In the genomic region with DNA sequence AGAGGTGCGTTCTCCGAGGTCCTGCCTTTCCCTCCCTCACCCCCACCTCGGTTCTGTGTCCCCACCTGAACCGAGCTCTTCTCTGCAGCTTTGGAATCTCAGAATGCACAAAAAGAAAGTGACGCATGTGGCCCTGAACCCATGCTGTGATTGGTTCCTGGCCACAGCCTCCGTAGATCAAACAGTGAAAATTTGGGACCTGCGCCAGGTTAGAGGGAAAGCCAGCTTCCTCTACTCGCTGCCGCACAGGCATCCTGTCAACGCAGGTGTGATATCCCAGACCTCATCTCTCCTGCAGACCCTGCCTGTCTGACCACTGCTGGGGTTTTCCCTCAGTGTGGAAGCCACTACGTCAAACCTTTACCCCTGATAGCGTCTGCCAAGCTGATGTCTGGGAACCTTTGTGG, we compare ENCODE assay signal across 8 cellular contexts. TPM values are rescaled to one million over a fixed set of nuclear protein-coding genes. Genes with fewer than 3 reads are reported as not detected.
DNase-seq lines count a peak whose midpoint lies in the region; ATAC-seq, FAIRE-seq and TF ChIP-seq lines count a peak whose summit lies in the region.

No MANE protein-coding gene starts in this region.

- peak; percentile 61 for TF ChIP-seq POLR2A in GM12878 (IDR thresholded peaks at IDR 0.05; ENCODE audit: low read depth, low read length)

- H2AFZ ChIP-seq in GM12878 (ENCODE audit: control insufficient read depth, low read depth, low read length), result no peak overlapping the region

- peak overlapping the region; percentile 35 to 83 (median 53) for H3K4me3 Mint-ChIP-seq in CD8-positive, alpha-beta memory T cell
- H3K4me3 Mint-ChIP-seq in naive thymus-derived CD4-positive, alpha-beta T cell, result peak overlapping the region; percentile 58 to 90 (median 80)

- H3K27me3 Mint-ChIP-seq in CD8-positive, alpha-beta memory T cell, result no peaks in the 10 kb centered on the region
- H3K27me3 Mint-ChIP-seq in naive thymus-derived CD4-positive, alpha-beta T cell, result no peaks in the 10 kb centered on the region

- H3K9me3 Mint-ChIP-seq in CD8-positive, alpha-beta memory T cell, result no peaks in the 10 kb centered on the region
- H3K9me3 Mint-ChIP-seq in naive thymus-derived CD4-positive, alpha-beta T cell, result no peaks in the 10 kb centered on the region

- WGBS in GM12878 (ENCODE audit: insufficient coverage, insufficient replicate concordance, low lambda C conversion rate, missing lambda C conversion rate), result 98% methylated on average over 12 of the region's 12 CpGs

- TF ChIP-seq RAD21 in GM12878 (IDR thresholded peaks at IDR 0.05; ENCODE audit: insufficient read depth, low read depth, low read length), result no peak

- H3K9me3 ChIP-seq in CD8-positive, alpha-beta memory T cell (ENCODE audit: low read length), result no peaks in the 10 kb centered on the region
- no peaks in the 10 kb centered on the region for H3K9me3 ChIP-seq in GM12878 (replicated peaks; ENCODE audit: control insufficient read depth, insufficient read depth, low read length)
- H3K9me3 ChIP-seq in naive thymus-derived CD4-positive, alpha-beta T cell (ENCODE audit: control insufficient read depth in 2 of 3, low read length in 3 of 3), result no peaks in the 10 kb centered on the region

- peak overlapping the region; percentile 75 to 95 (median 91) for H3K27ac Mint-ChIP-seq in CD8-positive, alpha-beta memory T cell
- H3K27ac Mint-ChIP-seq in naive thymus-derived CD4-positive, alpha-beta T cell, result peak overlapping the region; percentile 77 to 99 (median 94)

- intact Hi-C loops in GM12878 (cut with micrococcal nuclease; ENCODE audit: unreplicated experiment), result no loop called here
- intact Hi-C loops in naive thymus-derived CD4-positive, alpha-beta T cell (cut with micrococcal nuclease), result loop anchor here in 1 of 2 donors (1.0 kb wide), 4 partner anchors 14 to 220 kb away; a partner anchor contains a TSS

- in situ Hi-C loops in GM12878 (cut with MboI), result no loop called here

- no peak for TF ChIP-seq CTCF in GM12878 (IDR thresholded peaks at IDR 0.05 in 2 of 3, conservative IDR thresholded peaks at IDR 0.05 in 1 of 3; ENCODE audit: control insufficient read depth in 2 of 3, extremely low read depth in 1 of 3, insufficient read depth in 1 of 3, low read depth in 3 of 3, low read length in 3 of 3)

- TF ChIP-seq EP300 in GM12878 (IDR thresholded peaks at IDR 0.05; ENCODE audit: borderline replicate concordance in 1 of 2, control insufficient read depth in 1 of 2, low read depth in 2 of 2, low read length in 2 of 2), result no peak

- H3K4me1 Mint-ChIP-seq in CD8-positive, alpha-beta memory T cell, result peaks cover 11 to 25% (median 24%) of the 10 kb centered on the region in 3 donors
- H3K4me1 Mint-ChIP-seq in naive thymus-derived CD4-positive, alpha-beta T cell, result peaks cover 9 to 34% (median 30%) of the 10 kb centered on the region in 7 donors

- H3K27ac ChIP-seq in CD8-positive, alpha-beta memory T cell (ENCODE audit: low read depth, low read length), result no peak overlapping the region
- no peak overlapping the region for H3K27ac ChIP-seq in GM12878 (ENCODE audit: control insufficient read depth, insufficient read depth)
- peak overlapping the region; percentile 81 for H3K27ac ChIP-seq in naive thymus-derived CD4-positive, alpha-beta T cell (ENCODE audit: low read depth, low read length)

- H4K20me1 ChIP-seq in GM12878 (ENCODE audit: control insufficient read depth, insufficient read depth), result no peaks in the 10 kb centered on the region

- SMC1A ChIA-PET in GM12878 (lab: Charles Lee; ENCODE audit: uncharacterized antibody, unreplicated experiment), result interaction anchor here (1.3 kb wide), 1 partner anchor 25 kb away, joined by 4 read pairs; no protein-coding TSS in a partner anchor

- peaks cover 0 to 66% (median 9%) of the 10 kb centered on the region in 3 donors for H3K36me3 Mint-ChIP-seq in CD8-positive, alpha-beta memory T cell
- H3K36me3 Mint-ChIP-seq in naive thymus-derived CD4-positive, alpha-beta T cell, result peaks cover 0 to 30% (median 5%) of the 10 kb centered on the region in 5 donors

- H3K36me3 ChIP-seq in CD8-positive, alpha-beta memory T cell (ENCODE audit: insufficient read depth, low read length), result peaks cover 8% of the 10 kb centered on the region
- peaks cover 19 to 27% of the 10 kb centered on the region in 2 experiments for H3K36me3 ChIP-seq in GM12878 (ENCODE audit: control insufficient read depth in 2 of 2, insufficient read depth in 2 of 2, low read length in 1 of 2)
- peaks cover 0 to 18% (median 4%) of the 10 kb centered on the region in 3 experiments for H3K36me3 ChIP-seq in naive thymus-derived CD4-positive, alpha-beta T cell (ENCODE audit: control insufficient read depth in 2 of 3, insufficient read depth in 3 of 3, low read length in 3 of 3)

- no TSS peak for BruUV-seq in GM12878 (replicated peaks; lab: Mats Ljungman, UMichigan)

- POLR2A ChIA-PET in CD8-positive, alpha-beta memory T cell (lab: Charles Lee), result interaction anchor here (0.5 to 2.0 kb wide), 3 partner anchors 14 to 299 kb away, joined by 3 to 15 read pairs (median 3); a partner anchor contains a TSS
- POLR2A ChIA-PET in GM12878 (lab: Charles Lee), result interaction anchor here (0.6 to 1.0 kb wide), 2 partner anchors 14 to 299 kb away, joined by 3 to 4 read pairs; a partner anchor contains a TSS
- POLR2A ChIA-PET in naive thymus-derived CD4-positive, alpha-beta T cell (lab: Charles Lee), result interaction anchor here (0.9 to 4.8 kb wide), 14 partner anchors 9 to 192 kb away, joined by 3 to 59 read pairs (median 4); a partner anchor contains a TSS

- no peak for FAIRE-seq in GM12878 (lab: Jason Lieb, UNC)

- no peaks in the 10 kb centered on the region for H3K79me2 ChIP-seq in GM12878 (ENCODE audit: control insufficient read depth, insufficient read depth, low read length)

- H3K9ac ChIP-seq in GM12878 (ENCODE audit: control insufficient read depth, insufficient read depth, low read length), result no peak overlapping the region

- RAD21 ChIA-PET in GM12878 (lab: Charles Lee; ENCODE audit: unreplicated experiment), result interaction anchor here (1.4 kb wide), 1 partner anchor 25 kb away, joined by 3 read pairs; no protein-coding TSS in a partner anchor

- CTCF ChIA-PET in CD8-positive, alpha-beta memory T cell (lab: Charles Lee), result interaction anchor here (1.2 to 3.0 kb wide), 4 partner anchors 13 to 25 kb away, joined by 4 to 14 read pairs (median 6); a partner anchor contains a TSS
- CTCF ChIA-PET in GM12878 (lab: Yijun Ruan, JAX), result interaction anchor here (1.0 to 5.8 kb wide), 7 partner anchors 14 to 178 kb away, joined by 3 to 22 read pairs (median 7); a partner anchor contains a TSS
- CTCF ChIA-PET in naive thymus-derived CD4-positive, alpha-beta T cell (lab: Charles Lee), result interaction anchor here (0.5 to 3.4 kb wide), 11 partner anchors 8 to 798 kb away, joined by 3 to 15 read pairs (median 5); a partner anchor contains a TSS

- peaks cover 17% of the 10 kb centered on the region for H3K4me1 ChIP-seq in CD8-positive, alpha-beta memory T cell (ENCODE audit: insufficient read depth, low read length)
- no peaks in the 10 kb centered on the region for H3K4me1 ChIP-seq in GM12878 (ENCODE audit: control insufficient read depth, insufficient read depth, low read length)
- H3K4me1 ChIP-seq in naive thymus-derived CD4-positive, alpha-beta T cell (ENCODE audit: control insufficient read depth in 2 of 2, insufficient read depth in 2 of 2, low read length in 2 of 2), result peaks cover 5 to 13% of the 10 kb centered on the region in 2 donors

- peak; percentile 46 to 86 (median 65) for DNase-seq in CD8-positive, alpha-beta memory T cell
- DNase-seq in SW480 (ENCODE audit: low spot score) (peak; percentile 49), GM12878 (ENCODE audit: low read depth, low spot score) (no peak), NCI-H526 (lab: John Stamatoyannopoulos, UW) (no peak), NCI-H2171 treated with DMSO at 0.1 percent for 48 hours (lab: John Stamatoyannopoulos, UW) (no peak)
- DNase-seq in naive thymus-derived CD4-positive, alpha-beta T cell, result peak in 8 of 9 donors; percentile 30 to 96 (median 78)

- ATAC-seq in GM12878 (no peak), HG02588 (IDR thresholded peaks at IDR 0.05; ENCODE audit: unreplicated experiment) (no peak), GM18868 (IDR thresholded peaks at IDR 0.05; ENCODE audit: unreplicated experiment) (no peak)
- ATAC-seq in naive thymus-derived CD4-positive, alpha-beta T cell, result peak; percentile 96

- peak overlapping the region; percentile 28 for H3K4me3 ChIP-seq in CD8-positive, alpha-beta memory T cell (ENCODE audit: low read length)
- no peak overlapping the region for H3K4me3 ChIP-seq in GM12878
- H3K4me3 ChIP-seq in naive thymus-derived CD4-positive, alpha-beta T cell (ENCODE audit: low read length), result peak overlapping the region; percentile 38

- H3K4me2 ChIP-seq in GM12878 (ENCODE audit: control insufficient read depth, insufficient read depth), result no peak overlapping the region

- H3K27me3 ChIP-seq in CD8-positive, alpha-beta memory T cell (ENCODE audit: insufficient read depth, low read length, poor library complexity, severe bottlenecking), result no peaks in the 10 kb centered on the region
- no peaks in the 10 kb centered on the region for H3K27me3 ChIP-seq in GM12878 (replicated peaks in 1 of 2; ENCODE audit: control insufficient read depth in 2 of 2, insufficient read depth in 2 of 2, low read length in 1 of 2)
- no peaks in the 10 kb centered on the region for H3K27me3 ChIP-seq in naive thymus-derived CD4-positive, alpha-beta T cell (ENCODE audit: control insufficient read depth in 2 of 2, insufficient read depth in 2 of 2, low read length in 2 of 2)

RNA-seq across cellular contexts. Expression of a gene that starts 13.9 kb away (rescaled TPM):
- total RNA-seq in CD8-positive, alpha-beta memory T cell, result 10 to 100 TPM; 24.1 to 24.5 TPM
- 14.6 TPM for polyA plus RNA-seq in CD8-positive, alpha-beta memory T cell
- 32.3 and 32.4 TPM in 2 replicates for total RNA-seq in GM12878 (2013; cell fraction: nucleolus; rRNA removed)
- 7.2 and 10.6 TPM in 2 replicates for total RNA-seq in GM12878 (2014; rRNA removed)
- total RNA-seq in GM12878 (2014; rRNA removed; fragmentation: Illumina TruSeq; extraction: Trizol), result 5.0 and 5.6 TPM in 2 replicates
- total RNA-seq in GM12878 (2021), result 9.6 and 10.3 TPM in 2 replicates
- polyA plus RNA-seq in GM12878 (2011; ENCODE audit: low read depth), result 10.4 TPM
- 3.4 and 8.0 TPM in 2 replicates for polyA plus RNA-seq in GM12878 (2011; rRNA removed)
- 10.2 and 11.4 TPM in 2 replicates for polyA plus RNA-seq in GM12878 (2011; cell fraction: cytosol; rRNA removed)
- 37.0 and 38.6 TPM in 2 replicates for polyA plus RNA-seq in GM12878 (2011; cell fraction: nucleus; rRNA removed)
- 9.1 and 11.0 TPM in 2 replicates for polyA plus RNA-seq in GM12878 (2012)
- 3.2 and 6.0 TPM in 2 replicates for polyA plus RNA-seq in GM12878 (2014; fragmentation: Illumina TruSeq; extraction: Trizol)
- polyA plus RNA-seq in GM12878 (2014; fragmentation: Nextera tagmentation; extraction: Ambion mirVana), result 1 to 10 TPM in 1 of 2 experiments, under 1 TPM in 1; 0.98 to 1.1 TPM
- polyA plus RNA-seq in GM12878 (2014; rRNA removed), result 11.7 and 14.3 TPM in 2 replicates
- polyA plus RNA-seq in GM12878 (2016; fragmentation: Nextera tagmentation; extraction: Ambion mirVana), result 1 to 10 TPM; 6.9 to 7.9 TPM
- 15.2 and 21.1 TPM in 2 replicates for polyA minus RNA-seq in GM12878 (2011; rRNA and poly(A)+ RNA removed)
- polyA minus RNA-seq in GM12878 (2011; cell fraction: cytosol; rRNA and poly(A)+ RNA removed), result 7.9 and 8.9 TPM in 2 replicates
- polyA minus RNA-seq in GM12878 (2011; cell fraction: nucleus; rRNA and poly(A)+ RNA removed), result 21.9 and 35.3 TPM in 2 replicates
- 10 to 100 TPM; 17.6 to 38.1 (median 24.3) TPM for total RNA-seq in naive thymus-derived CD4-positive, alpha-beta T cell
- polyA plus RNA-seq in naive thymus-derived CD4-positive, alpha-beta T cell, result 10 to 100 TPM in 1 of 2 donors, 1 to 10 TPM in 1; 7.1 to 17.7 TPM

RNA-seq across cellular contexts. Expression of a gene that starts 19.9 kb away (rescaled TPM):
- total RNA-seq in CD8-positive, alpha-beta memory T cell, result 100 to 1,000 TPM; 170 to 172 TPM
- polyA plus RNA-seq in CD8-positive, alpha-beta memory T cell, result 34.4 TPM
- total RNA-seq in GM12878 (2013; cell fraction: nucleolus; rRNA removed), result 320 and 324 TPM in 2 replicates
- 114 and 121 TPM in 2 replicates for total RNA-seq in GM12878 (2014; rRNA removed)
- 109 and 112 TPM in 2 replicates for total RNA-seq in GM12878 (2014; rRNA removed; fragmentation: Illumina TruSeq; extraction: Trizol)
- 105 and 116 TPM in 2 replicates for total RNA-seq in GM12878 (2021)
- polyA plus RNA-seq in GM12878 (2011; ENCODE audit: low read depth), result 126 TPM
- 168 and 187 TPM in 2 replicates for polyA plus RNA-seq in GM12878 (2011; rRNA removed)
- 192 and 212 TPM in 2 replicates for polyA plus RNA-seq in GM12878 (2011; cell fraction: cytosol; rRNA removed)
- polyA plus RNA-seq in GM12878 (2011; cell fraction: nucleus; rRNA removed), result 381 and 470 TPM in 2 replicates
- polyA plus RNA-seq in GM12878 (2012), result 107 and 126 TPM in 2 replicates
- polyA plus RNA-seq in GM12878 (2014; fragmentation: Illumina TruSeq; extraction: Trizol), result 110 and 118 TPM in 2 replicates
- 100 to 1,000 TPM in 1 of 2 experiments, 10 to 100 TPM in 1; 94.2 to 127 TPM for polyA plus RNA-seq in GM12878 (2014; fragmentation: Nextera tagmentation; extraction: Ambion mirVana)
- polyA plus RNA-seq in GM12878 (2014; rRNA removed), result 134 and 151 TPM in 2 replicates
- polyA plus RNA-seq in GM12878 (2016; fragmentation: Nextera tagmentation; extraction: Ambion mirVana), result 100 to 1,000 TPM; 155 to 157 TPM
- 105 and 157 TPM in 2 replicates for polyA minus RNA-seq in GM12878 (2011; rRNA and poly(A)+ RNA removed)
- polyA minus RNA-seq in GM12878 (2011; cell fraction: cytosol; rRNA and poly(A)+ RNA removed), result 40.4 and 42.6 TPM in 2 replicates
- 99.4 and 119 TPM in 2 replicates for polyA minus RNA-seq in GM12878 (2011; cell fraction: nucleus; rRNA and poly(A)+ RNA removed)
- 100 to 1,000 TPM in 2 of 5 experiments, 10 to 100 TPM in 3; 65.4 to 135 (median 93.4) TPM for total RNA-seq in naive thymus-derived CD4-positive, alpha-beta T cell
- 10 to 100 TPM; 32.9 to 35.4 TPM for polyA plus RNA-seq in naive thymus-derived CD4-positive, alpha-beta T cell

RNA-seq across cellular contexts. Expression of a gene that starts 23.1 kb away (rescaled TPM):
- total RNA-seq in CD8-positive, alpha-beta memory T cell, result 10 to 100 TPM in 1 of 2 experiments, 1 to 10 TPM in 1; 9.6 to 13.6 TPM
- 3.7 TPM for polyA plus RNA-seq in CD8-positive, alpha-beta memory T cell
- total RNA-seq in GM12878 (2013; cell fraction: nucleolus; rRNA removed), result 10.7 and 12.1 TPM in 2 replicates
- total RNA-seq in GM12878 (2014; rRNA removed) (3.8 and 4.3 TPM in 2 replicates), GM12878 (2014; rRNA removed; fragmentation: Illumina TruSeq; extraction: Trizol) (2.9 and 3.4 TPM in 2 replicates), GM12878 (2021) (5.2 TPM in 2 replicates)
- 2.7 TPM for polyA plus RNA-seq in GM12878 (2011; ENCODE audit: low read depth)
- polyA plus RNA-seq in GM12878 (2011; rRNA removed) (4.1 and 6.2 TPM in 2 replicates), GM12878 (2014; fragmentation: Illumina TruSeq; extraction: Trizol) (0.27 and 2.6 TPM in 2 replicates), GM12878 (2014; fragmentation: Nextera tagmentation; extraction: Ambion mirVana) (1 to 10 TPM; 3.5 to 4.4 TPM), GM12878 (2014; rRNA removed) (4.7 and 4.8 TPM in 2 replicates), GM12878 (2016; fragmentation: Nextera tagmentation; extraction: Ambion mirVana) (1 to 10 TPM; 5.5 to 8.9 TPM)
- polyA plus RNA-seq in GM12878 (2011; cell fraction: cytosol; rRNA removed), result 8.0 and 9.0 TPM in 2 replicates
- polyA plus RNA-seq in GM12878 (2011; cell fraction: nucleus; rRNA removed), result 10.2 and 12.5 TPM in 2 replicates
- 3.4 and 5.0 TPM in 2 replicates for polyA plus RNA-seq in GM12878 (2012)
- polyA minus RNA-seq in GM12878 (2011; rRNA and poly(A)+ RNA removed), result 9.2 and 13.9 TPM in 2 replicates
- 3.2 and 8.5 TPM in 2 replicates for polyA minus RNA-seq in GM12878 (2011; cell fraction: cytosol; rRNA and poly(A)+ RNA removed)
- 2.2 and 3.2 TPM in 2 replicates for polyA minus RNA-seq in GM12878 (2011; cell fraction: nucleus; rRNA and poly(A)+ RNA removed)
- total RNA-seq in naive thymus-derived CD4-positive, alpha-beta T cell, result 10 to 100 TPM in 3 of 5 experiments, 1 to 10 TPM in 2; 3.7 to 19.4 (median 10.6) TPM
- 1 to 10 TPM; 5.2 to 8.3 TPM for polyA plus RNA-seq in naive thymus-derived CD4-positive, alpha-beta T cell

RNA-seq across cellular contexts. Expression of a gene that starts 35.3 kb away (rescaled TPM):
- total RNA-seq in CD8-positive, alpha-beta memory T cell, result 10 to 100 TPM; 62.1 to 65.7 TPM
- 30.5 TPM for polyA plus RNA-seq in CD8-positive, alpha-beta memory T cell
- 59.9 and 70.7 TPM in 2 replicates for total RNA-seq in GM12878 (2013; cell fraction: nucleolus; rRNA removed)
- 17.1 and 19.2 TPM in 2 replicates for total RNA-seq in GM12878 (2014; rRNA removed)
- total RNA-seq in GM12878 (2014; rRNA removed; fragmentation: Illumina TruSeq; extraction: Trizol), result 14.9 and 15.6 TPM in 2 replicates
- total RNA-seq in GM12878 (2021), result 33.8 and 35.3 TPM in 2 replicates
- 15.8 TPM for polyA plus RNA-seq in GM12878 (2011; ENCODE audit: low read depth)
- polyA plus RNA-seq in GM12878 (2011; rRNA removed), result 14.4 and 26.5 TPM in 2 replicates
- polyA plus RNA-seq in GM12878 (2011; cell fraction: cytosol; rRNA removed), result 26.3 and 42.3 TPM in 2 replicates
- polyA plus RNA-seq in GM12878 (2011; cell fraction: nucleus; rRNA removed), result 74.5 and 93.8 TPM in 2 replicates
- polyA plus RNA-seq in GM12878 (2012), result 19.2 and 23.1 TPM in 2 replicates
- 16.8 and 22.8 TPM in 2 replicates for polyA plus RNA-seq in GM12878 (2014; fragmentation: Illumina TruSeq; extraction: Trizol)
- polyA plus RNA-seq in GM12878 (2014; fragmentation: Nextera tagmentation; extraction: Ambion mirVana), result 1 to 10 TPM in 1 of 2 experiments, under 1 TPM in 1; 0.47 to 1.6 TPM
- 28.0 and 35.4 TPM in 2 replicates for polyA plus RNA-seq in GM12878 (2014; rRNA removed)
- polyA plus RNA-seq in GM12878 (2016; fragmentation: Nextera tagmentation; extraction: Ambion mirVana), result 10 to 100 TPM; 15.1 to 16.0 TPM
- 34.8 and 40.8 TPM in 2 replicates for polyA minus RNA-seq in GM12878 (2011; rRNA and poly(A)+ RNA removed)
- polyA minus RNA-seq in GM12878 (2011; cell fraction: cytosol; rRNA and poly(A)+ RNA removed), result 11.5 and 17.7 TPM in 2 replicates
- 30.0 and 52.7 TPM in 2 replicates for polyA minus RNA-seq in GM12878 (2011; cell fraction: nucleus; rRNA and poly(A)+ RNA removed)
- total RNA-seq in naive thymus-derived CD4-positive, alpha-beta T cell, result 100 to 1,000 TPM in 4 of 5 experiments, 10 to 100 TPM in 1; 99.9 to 150 (median 128) TPM
- polyA plus RNA-seq in naive thymus-derived CD4-positive, alpha-beta T cell, result 10 to 100 TPM; 18.7 to 37.3 TPM

RNA-seq across cellular contexts. Expression of a gene that starts 48.4 kb away (rescaled TPM):
- 1 to 10 TPM; 7.9 to 9.2 TPM for total RNA-seq in CD8-positive, alpha-beta memory T cell
- polyA plus RNA-seq in CD8-positive, alpha-beta memory T cell, result not detected
- 0.34 and 0.84 TPM in 2 replicates for total RNA-seq in GM12878 (2013; cell fraction: nucleolus; rRNA removed)
- total RNA-seq in GM12878 (2014; rRNA removed) (0.23 and 0.60 TPM in 2 replicates), GM12878 (2014; rRNA removed; fragmentation: Illumina TruSeq; extraction: Trizol) (0.22 and 0.55 TPM in 2 replicates), GM12878 (2021) (0.43 and 0.82 TPM in 2 replicates)
- polyA plus RNA-seq in GM12878 (2011; ENCODE audit: low read depth), result 0.18 TPM
- polyA plus RNA-seq in GM12878 (2011; rRNA removed) (0.12 and 0.16 TPM in 2 replicates), GM12878 (2014; fragmentation: Illumina TruSeq; extraction: Trizol) (0.18 TPM in 1 of 2 replicates, not detected in the other), GM12878 (2014; fragmentation: Nextera tagmentation; extraction: Ambion mirVana) (under 1 TPM in 1 of 2 experiments, not detected in 1; 0.05 TPM), GM12878 (2014; rRNA removed) (0.38 and 0.60 TPM in 2 replicates), GM12878 (2016; fragmentation: Nextera tagmentation; extraction: Ambion mirVana) (under 1 TPM; 0.09 to 0.55 TPM)
- 0.15 and 0.20 TPM in 2 replicates for polyA plus RNA-seq in GM12878 (2011; cell fraction: cytosol; rRNA removed)
- 0.16 and 0.22 TPM in 2 replicates for polyA plus RNA-seq in GM12878 (2011; cell fraction: nucleus; rRNA removed)
- polyA plus RNA-seq in GM12878 (2012), result 0.83 and 0.86 TPM in 2 replicates
- polyA minus RNA-seq in GM12878 (2011; rRNA and poly(A)+ RNA removed), result 0.21 TPM in 1 of 2 replicates, not detected in the other
- polyA minus RNA-seq in GM12878 (2011; cell fraction: cytosol; rRNA and poly(A)+ RNA removed), result 4.0 and 4.9 TPM in 2 replicates
- polyA minus RNA-seq in GM12878 (2011; cell fraction: nucleus; rRNA and poly(A)+ RNA removed), result 0.85 and 1.3 TPM in 2 replicates
- total RNA-seq in naive thymus-derived CD4-positive, alpha-beta T cell, result 1 to 10 TPM in 1 of 5 experiments, under 1 TPM in 1, not detected in 3; 0.34 to 4.3 TPM
- polyA plus RNA-seq in naive thymus-derived CD4-positive, alpha-beta T cell, result under 1 TPM in 1 of 2 donors, not detected in 1; 0.82 TPM

Comparison
In these comparisons a context has a peak if more than half of its experiments do, and no peak if none do; other contexts are left out.
1. DNase-seq: peak in CD8-positive, alpha-beta memory T cell (5 of 5), SW480 (single experiment) and naive thymus-derived CD4-positive, alpha-beta T cell (8 of 9); none in GM12878 (single experiment), NCI-H526 (0 of 2) and NCI-H2171 treated with DMSO at 0.1 percent for 48 hours (single experiment).